In genomic region chr10:95268438-95268837, GRCh38 we compare ENCODE assay signal across 11 cellular contexts. TPM values are rescaled to one million over a fixed set of nuclear protein-coding genes. Genes with fewer than 3 reads are reported as not detected.
DNase-seq lines count a peak whose midpoint lies in the region; ATAC-seq, FAIRE-seq and TF ChIP-seq lines count a peak whose summit lies in the region.
"Had no signal": no experiment of that assay in that cellular context is flagged by ENCODE, and none has a peak within 500 bp of the region (broad histone marks: within the 10 kb centered on the region; RNA-seq: fewer than 3 reads in every experiment).

No MANE protein-coding gene starts in this region.

- H3K9me3 ChIP-seq in endothelial cell of umbilical vein (replicated peaks; ENCODE audit: control insufficient read depth, insufficient read depth, low read length), result no peaks in the 10 kb centered on the region
- no peaks in the 10 kb centered on the region for H3K9me3 ChIP-seq in stomach smooth muscle (ENCODE audit: control insufficient read depth in 2 of 2, low read length in 2 of 2)

- peak overlapping the region; percentile 21 for H2AFZ ChIP-seq in endothelial cell of umbilical vein (ENCODE audit: low read depth, low read length)

- TF ChIP-seq CTCF in endothelial cell of umbilical vein (IDR thresholded peaks at IDR 0.05; ENCODE audit: extremely low read depth in 1 of 2, insufficient read depth in 1 of 2, low read depth in 1 of 2, low read length in 2 of 2), result no peak

- no peak for ATAC-seq in activated CD8-positive, alpha-beta memory T cell treated with anti-CD3 and anti-CD28 coated beads, Interleukin-2, amount 10 ng/mL, durations not matched to agents 7 days and 5 days

- H3K4me3 Mint-ChIP-seq in activated CD8-positive, alpha-beta memory T cell treated with anti-CD3 and anti-CD28 coated beads, Interleukin-2, amount 10 ng/mL, durations not matched to agents 7 days and 5 days, result no peak overlapping the region

- H3K27me3 ChIP-seq in endothelial cell of umbilical vein (ENCODE audit: control insufficient read depth in 2 of 2, insufficient read depth in 2 of 2, low read length in 2 of 2) (no peaks in the 10 kb centered on the region), stomach smooth muscle (ENCODE audit: control insufficient read depth in 1 of 2, insufficient read depth in 2 of 2, low read length in 2 of 2) (no peaks in the 10 kb centered on the region)

- peak overlapping the region; percentile 74 for H3K27ac ChIP-seq in endothelial cell of umbilical vein (ENCODE audit: insufficient read depth, low read depth, low read length)
- H3K27ac ChIP-seq in stomach smooth muscle (ENCODE audit: low read length), result peak overlapping the region; percentile 55

- peak; percentile 83 for FAIRE-seq in endothelial cell of umbilical vein (lab: Jason Lieb, UNC)
- FAIRE-seq: D721Med had no signal

- no peak overlapping the region for H3K27ac Mint-ChIP-seq in activated CD8-positive, alpha-beta memory T cell treated with anti-CD3 and anti-CD28 coated beads, Interleukin-2, amount 10 ng/mL, durations not matched to agents 7 days and 5 days

- POLR2A ChIA-PET in endothelial cell of umbilical vein (lab: Charles Lee), result no interaction called here

- DNase-seq in NCI-H226 (peak; percentile 99), endothelial cell of umbilical vein (ENCODE audit: low read depth, low spot score) (peak; percentile 97), lung microvascular endothelial cell (ENCODE audit: low read depth in 2 of 2) (peak; percentile 88 to 95), AML-193 (lab: John Stamatoyannopoulos, UW) (no peak), EL (no peak), mucosa of gallbladder (ENCODE audit: low spot score) (no peak)
- no peak for DNase-seq in activated CD8-positive, alpha-beta memory T cell treated with anti-CD3 and anti-CD28 coated beads, Interleukin-2, amount 10 ng/mL, durations not matched to agents 7 days and 5 days
- DNase-seq: cerebellar nuclear complex; stimulated activated CD4-positive, alpha-beta T cell treated with anti-CD3 and anti-CD28 coated beads, Interleukin-12 subunit alpha, Interleukin-12 subunit beta, amount 100 ng/mL, for 4 hours had no signal

- intact Hi-C loops in endothelial cell of umbilical vein (cut with micrococcal nuclease), result no loop called here

- H3K27me3 Mint-ChIP-seq in activated CD8-positive, alpha-beta memory T cell treated with anti-CD3 and anti-CD28 coated beads, Interleukin-2, amount 10 ng/mL, durations not matched to agents 7 days and 5 days, result peaks cover 4% of the 10 kb centered on the region

- peaks cover 35% of the 10 kb centered on the region for H3K4me1 ChIP-seq in endothelial cell of umbilical vein (ENCODE audit: control insufficient read depth, extremely low read depth, insufficient read depth, low read length)
- peaks cover 7% of the 10 kb centered on the region for H3K4me1 ChIP-seq in stomach smooth muscle (ENCODE audit: control insufficient read depth, insufficient read depth, low read length)

- H3K79me2 ChIP-seq in endothelial cell of umbilical vein (ENCODE audit: control insufficient read depth, insufficient read depth, low read length), result peaks cover 4% of the 10 kb centered on the region

- CTCF ChIA-PET in endothelial cell of umbilical vein (lab: Charles Lee), result interaction anchor here (0.7 to 2.0 kb wide), 9 partner anchors 8 to 333 kb away, joined by 3 to 6 read pairs (median 3); no protein-coding TSS in a partner anchor
- CTCF ChIA-PET in activated CD8-positive, alpha-beta memory T cell treated with anti-CD3 and anti-CD28 coated beads, Interleukin-2, amount 10 ng/mL, durations not matched to agents 7 days and 5 days (lab: Charles Lee), result interaction anchor here (2.9 kb wide), 1 partner anchor 22 kb away, joined by 8 read pairs; no protein-coding TSS in a partner anchor

- BruUV-seq in endothelial cell of umbilical vein (replicated peaks; lab: Mats Ljungman, UMichigan), result no TSS peak

- TF ChIP-seq POLR2A in endothelial cell of umbilical vein (IDR thresholded peaks at IDR 0.05; ENCODE audit: low read depth, low read length), result no peak

- H3K9me3 Mint-ChIP-seq in activated CD8-positive, alpha-beta memory T cell treated with anti-CD3 and anti-CD28 coated beads, Interleukin-2, amount 10 ng/mL, durations not matched to agents 7 days and 5 days (ENCODE audit: low read depth), result no peaks in the 10 kb centered on the region

- no peaks in the 10 kb centered on the region for H4K20me1 ChIP-seq in endothelial cell of umbilical vein (replicated peaks; ENCODE audit: control insufficient read depth, extremely low read depth, insufficient read depth, low read length)

- dilution Hi-C loops in endothelial cell of umbilical vein (cut with MboI; ENCODE audit: extremely low pct_ligation_motif_present, low sequenced_read_pairs), result no loop called here

- H3K36me3 ChIP-seq in endothelial cell of umbilical vein (ENCODE audit: control insufficient read depth in 2 of 2, extremely low read depth in 1 of 2, insufficient read depth in 2 of 2, low read length in 2 of 2), result peaks cover 0 to 7% of the 10 kb centered on the region in 2 experiments
- H3K36me3 ChIP-seq in stomach smooth muscle (ENCODE audit: control insufficient read depth in 2 of 2, insufficient read depth in 2 of 2, low read length in 2 of 2), result peaks cover 0 to 2% of the 10 kb centered on the region in 2 donors

- H3K9me1 ChIP-seq in endothelial cell of umbilical vein (replicated peaks; ENCODE audit: control insufficient read depth, extremely low read depth, insufficient read depth, low read length), result no peaks in the 10 kb centered on the region

- H3K4me3 ChIP-seq in endothelial cell of umbilical vein (replicated peaks in 1 of 3; ENCODE audit: insufficient read depth in 1 of 3, low read depth in 1 of 3, low read length in 3 of 3), result no peak overlapping the region
- H3K4me3 ChIP-seq in stomach smooth muscle (ENCODE audit: low read length in 2 of 2), result no peak overlapping the region

- H3K36me3 Mint-ChIP-seq in activated CD8-positive, alpha-beta memory T cell treated with anti-CD3 and anti-CD28 coated beads, Interleukin-2, amount 10 ng/mL, durations not matched to agents 7 days and 5 days, result peaks cover 1% of the 10 kb centered on the region

- H3K9ac ChIP-seq in endothelial cell of umbilical vein (replicated peaks; ENCODE audit: extremely low read depth, insufficient read depth, low read length) (peak overlapping the region; percentile 54), stomach smooth muscle (ENCODE audit: low read length in 2 of 2) (no peak overlapping the region)

- H3K4me1 Mint-ChIP-seq in activated CD8-positive, alpha-beta memory T cell treated with anti-CD3 and anti-CD28 coated beads, Interleukin-2, amount 10 ng/mL, durations not matched to agents 7 days and 5 days, result no peaks in the 10 kb centered on the region

- H3K4me2 ChIP-seq in endothelial cell of umbilical vein (ENCODE audit: insufficient read depth, low read length), result peak overlapping the region; percentile 9

TF ChIP-seq in endothelial cell of umbilical vein, 7 proteins besides CTCF, POLR2A, EP300 and RAD21:
- TF ChIP-seq GATA2 (IDR thresholded peaks at IDR 0.05; ENCODE audit: insufficient read depth, insufficient read length, low read depth, low read length), result no peak
- peak; percentile 33 for TF ChIP-seq JUN (IDR thresholded peaks at IDR 0.05; ENCODE audit: borderline replicate concordance, insufficient read depth, insufficient read length, low read depth)

RNA-seq across cellular contexts. Expression of gene PDLIM1, which starts 22.4 kb away (rescaled TPM):
- 70.4 and 122 TPM in 2 replicates for total RNA-seq in endothelial cell of umbilical vein
- 84.8 and 91.1 TPM in 2 replicates for polyA plus RNA-seq in endothelial cell of umbilical vein
- 102 and 105 TPM in 2 replicates for polyA plus RNA-seq in endothelial cell of umbilical vein (2011; cell fraction: cytosol; rRNA removed)
- polyA plus RNA-seq in endothelial cell of umbilical vein (2011; cell fraction: nucleus; rRNA removed), result 49.1 and 58.9 TPM in 2 replicates
- polyA plus RNA-seq in endothelial cell of umbilical vein (2012), result 192 and 244 TPM in 2 replicates
- 67.0 and 86.1 TPM in 2 replicates for polyA minus RNA-seq in endothelial cell of umbilical vein
- polyA minus RNA-seq in endothelial cell of umbilical vein (2011; cell fraction: cytosol; rRNA and poly(A)+ RNA removed), result 12.6 TPM
- 32.6 and 32.8 TPM in 2 replicates for polyA minus RNA-seq in endothelial cell of umbilical vein (2011; cell fraction: nucleus; rRNA and poly(A)+ RNA removed)
- 67.1 and 93.7 TPM in 2 replicates for total RNA-seq in lung microvascular endothelial cell
- total RNA-seq in activated CD8-positive, alpha-beta memory T cell treated with anti-CD3 and anti-CD28 coated beads, Interleukin-2, amount 10 ng/mL, durations not matched to agents 7 days and 5 days, result 10 to 100 TPM in 1 of 2 experiments, 1 to 10 TPM in 1; 4.8 to 22.7 TPM
- 114 TPM for total RNA-seq in mucosa of gallbladder

Comparison
In these comparisons a context has a peak if more than half of its experiments do, and no peak if none do; other contexts are left out.
1. DNase-seq: peak in NCI-H226 (single experiment), endothelial cell of umbilical vein (single experiment) and lung microvascular endothelial cell (2 of 2); none in activated CD8-positive, alpha-beta memory T cell treated with anti-CD3 and anti-CD28 coated beads, Interleukin-2, amount 10 ng/mL, durations not matched to agents 7 days and 5 days (single experiment), AML-193 (0 of 2), EL (single experiment) and mucosa of gallbladder (single experiment).